ENCODE assay signal across 1 cellular context in the genomic region with DNA sequence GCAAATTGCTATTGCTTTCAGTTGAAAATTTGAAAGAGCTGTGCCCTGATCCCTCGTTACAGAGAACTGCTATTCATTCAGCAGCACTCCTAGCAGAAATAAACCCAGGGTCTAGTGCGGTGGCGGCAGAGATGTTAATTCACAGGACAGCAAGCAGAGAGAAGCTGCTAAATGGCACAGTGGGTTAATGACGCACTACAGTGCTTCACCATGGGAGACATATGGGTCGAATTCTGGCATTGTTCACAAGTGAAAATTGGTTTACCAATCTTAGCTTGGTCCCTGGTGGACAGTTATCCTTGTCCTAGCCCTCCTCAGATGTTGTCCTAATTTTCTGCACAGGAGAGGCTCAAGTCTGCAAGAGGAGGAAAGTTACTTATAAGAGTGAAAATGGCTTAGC.
TF ChIP-seq lines count a peak whose summit lies in the region.

No MANE protein-coding gene starts in this region.

TF ChIP-seq in WTC11, 78 proteins besides CTCF, POLR2A, EP300 and RAD21:
- no peak for TF ChIP-seq USF1 (CRISPR knock-in tag; IDR thresholded peaks at IDR 0.05)
